2 cellular contexts compared by ENCODE assay signal in the genomic region with DNA sequence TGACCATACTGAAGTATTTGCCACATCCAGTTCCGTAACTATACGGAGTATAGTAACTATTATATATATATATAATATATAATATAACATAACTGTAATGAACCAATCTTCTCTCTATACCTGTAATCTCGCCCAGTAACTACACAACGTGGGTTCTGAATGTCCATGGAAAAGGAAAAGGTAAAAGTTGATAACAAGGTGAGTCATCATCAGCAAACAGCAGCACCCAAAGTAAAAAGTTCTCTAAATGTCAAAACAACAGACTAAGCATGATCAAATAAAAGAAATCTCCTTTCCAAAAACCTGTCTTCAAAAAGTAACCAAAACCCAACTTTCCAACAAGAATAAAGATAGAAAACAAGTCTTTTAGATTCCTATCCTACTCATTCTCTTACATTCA.
TF ChIP-seq lines count a peak whose summit lies in the region.

No MANE protein-coding gene starts in this region.

TF ChIP-seq in HepG2, 621 proteins besides CTCF, POLR2A, EP300 and RAD21:
- no peak for TF ChIP-seq THAP11 (CRISPR knock-in tag; IDR thresholded peaks at IDR 0.05)
- peak; percentile 24; the same call in 1 of the 2 replicates for TF ChIP-seq FOSL2 (CRISPR knock-in tag; IDR thresholded peaks at IDR 0.05)
TF ChIP-seq in HepG2: peak in this region for 1.

TF ChIP-seq in K562, 482 proteins besides CTCF, POLR2A, EP300 and RAD21 (continues in another document):
- TF ChIP-seq, protein P1, sequence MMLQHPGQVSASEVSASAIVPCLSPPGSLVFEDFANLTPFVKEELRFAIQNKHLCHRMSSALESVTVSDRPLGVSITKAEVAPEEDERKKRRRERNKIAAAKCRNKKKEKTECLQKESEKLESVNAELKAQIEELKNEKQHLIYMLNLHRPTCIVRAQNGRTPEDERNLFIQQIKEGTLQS (IDR thresholded peaks at IDR 0.05): peak; percentile 75
- TF ChIP-seq, protein P1 (CRISPR knock-in tag; conservative IDR thresholded peaks at IDR 0.05): no peak
- peak; percentile 40; the same call in 1 of the 2 replicates for TF ChIP-seq ARID1B (IDR thresholded peaks at IDR 0.05)
- TF ChIP-seq ZNF263 (CRISPR knock-in tag; IDR thresholded peaks at IDR 0.05; ENCODE audit: borderline replicate concordance): no peak
- no peak for TF ChIP-seq TFAM (CRISPR knock-in tag; conservative IDR thresholded peaks at IDR 0.05)
- no peak for TF ChIP-seq PYGO2 (tag; IDR thresholded peaks at IDR 0.05)
- no peak for TF ChIP-seq ADNP (tag; IDR thresholded peaks at IDR 0.05)
- TF ChIP-seq ZBTB1 (CRISPR knock-in tag; IDR thresholded peaks at IDR 0.05; ENCODE audit: borderline replicate concordance, low read depth): no peak
- TF ChIP-seq ZSCAN32 (CRISPR knock-in tag; IDR thresholded peaks at IDR 0.05): no peak
- TF ChIP-seq TRIM24 (IDR thresholded peaks at IDR 0.05): no peak
- TF ChIP-seq, protein P2, sequence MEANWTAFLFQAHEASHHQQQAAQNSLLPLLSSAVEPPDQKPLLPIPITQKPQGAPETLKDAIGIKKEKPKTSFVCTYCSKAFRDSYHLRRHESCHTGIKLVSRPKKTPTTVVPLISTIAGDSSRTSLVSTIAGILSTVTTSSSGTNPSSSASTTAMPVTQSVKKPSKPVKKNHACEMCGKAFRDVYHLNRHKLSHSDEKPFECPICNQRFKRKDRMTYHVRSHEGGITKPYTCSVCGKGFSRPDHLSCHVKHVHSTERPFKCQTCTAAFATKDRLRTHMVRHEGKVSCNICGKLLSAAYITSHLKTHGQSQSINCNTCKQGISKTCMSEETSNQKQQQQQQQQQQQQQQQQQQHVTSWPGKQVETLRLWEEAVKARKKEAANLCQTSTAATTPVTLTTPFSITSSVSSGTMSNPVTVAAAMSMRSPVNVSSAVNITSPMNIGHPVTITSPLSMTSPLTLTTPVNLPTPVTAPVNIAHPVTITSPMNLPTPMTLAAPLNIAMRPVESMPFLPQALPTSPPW (CRISPR knock-in tag; IDR thresholded peaks at IDR 0.05): no peak
- TF ChIP-seq JUN (IDR thresholded peaks at IDR 0.05; ENCODE audit: borderline replicate concordance, low read depth, low read length): 0 out of 2 replicates have a peak, but pooled peaks have one; percentile 12
- TF ChIP-seq JUN (CRISPR knock-in tag; IDR thresholded peaks at IDR 0.05; ENCODE audit: borderline replicate concordance): no peak
- TF ChIP-seq MYC (IDR thresholded peaks at IDR 0.05; ENCODE audit: low read depth, low read length): no peak
- no peak for TF ChIP-seq MYC (CRISPR knock-in tag; IDR thresholded peaks at IDR 0.05; ENCODE audit: borderline replicate concordance, low read depth)
- TF ChIP-seq, protein P3, sequence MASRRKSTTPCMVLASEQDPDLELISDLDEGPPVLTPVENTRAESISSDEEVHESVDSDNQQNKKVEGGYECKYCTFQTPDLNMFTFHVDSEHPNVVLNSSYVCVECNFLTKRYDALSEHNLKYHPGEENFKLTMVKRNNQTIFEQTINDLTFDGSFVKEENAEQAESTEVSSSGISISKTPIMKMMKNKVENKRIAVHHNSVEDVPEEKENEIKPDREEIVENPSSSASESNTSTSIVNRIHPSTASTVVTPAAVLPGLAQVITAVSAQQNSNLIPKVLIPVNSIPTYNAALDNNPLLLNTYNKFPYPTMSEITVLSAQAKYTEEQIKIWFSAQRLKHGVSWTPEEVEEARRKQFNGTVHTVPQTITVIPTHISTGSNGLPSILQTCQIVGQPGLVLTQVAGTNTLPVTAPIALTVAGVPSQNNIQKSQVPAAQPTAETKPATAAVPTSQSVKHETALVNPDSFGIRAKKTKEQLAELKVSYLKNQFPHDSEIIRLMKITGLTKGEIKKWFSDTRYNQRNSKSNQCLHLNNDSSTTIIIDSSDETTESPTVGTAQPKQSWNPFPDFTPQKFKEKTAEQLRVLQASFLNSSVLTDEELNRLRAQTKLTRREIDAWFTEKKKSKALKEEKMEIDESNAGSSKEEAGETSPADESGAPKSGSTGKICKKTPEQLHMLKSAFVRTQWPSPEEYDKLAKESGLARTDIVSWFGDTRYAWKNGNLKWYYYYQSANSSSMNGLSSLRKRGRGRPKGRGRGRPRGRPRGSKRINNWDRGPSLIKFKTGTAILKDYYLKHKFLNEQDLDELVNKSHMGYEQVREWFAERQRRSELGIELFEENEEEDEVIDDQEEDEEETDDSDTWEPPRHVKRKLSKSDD (conservative IDR thresholded peaks at IDR 0.05; ENCODE audit: low read length): no peak
- TF ChIP-seq ZNF23 (CRISPR knock-in tag; IDR thresholded peaks at IDR 0.05): no peak
- TF ChIP-seq ETV6 (IDR thresholded peaks at IDR 0.05; ENCODE audit: borderline replicate concordance in 1 of 2, low read depth in 2 of 2, low read length in 1 of 2): no peak
- no peak for TF ChIP-seq ETV6 (CRISPR knock-in tag; IDR thresholded peaks at IDR 0.05; ENCODE audit: borderline replicate concordance)
- no peak for TF ChIP-seq ZNF589 (CRISPR knock-in tag; IDR thresholded peaks at IDR 0.05; ENCODE audit: low read depth)
- TF ChIP-seq, protein P4, sequence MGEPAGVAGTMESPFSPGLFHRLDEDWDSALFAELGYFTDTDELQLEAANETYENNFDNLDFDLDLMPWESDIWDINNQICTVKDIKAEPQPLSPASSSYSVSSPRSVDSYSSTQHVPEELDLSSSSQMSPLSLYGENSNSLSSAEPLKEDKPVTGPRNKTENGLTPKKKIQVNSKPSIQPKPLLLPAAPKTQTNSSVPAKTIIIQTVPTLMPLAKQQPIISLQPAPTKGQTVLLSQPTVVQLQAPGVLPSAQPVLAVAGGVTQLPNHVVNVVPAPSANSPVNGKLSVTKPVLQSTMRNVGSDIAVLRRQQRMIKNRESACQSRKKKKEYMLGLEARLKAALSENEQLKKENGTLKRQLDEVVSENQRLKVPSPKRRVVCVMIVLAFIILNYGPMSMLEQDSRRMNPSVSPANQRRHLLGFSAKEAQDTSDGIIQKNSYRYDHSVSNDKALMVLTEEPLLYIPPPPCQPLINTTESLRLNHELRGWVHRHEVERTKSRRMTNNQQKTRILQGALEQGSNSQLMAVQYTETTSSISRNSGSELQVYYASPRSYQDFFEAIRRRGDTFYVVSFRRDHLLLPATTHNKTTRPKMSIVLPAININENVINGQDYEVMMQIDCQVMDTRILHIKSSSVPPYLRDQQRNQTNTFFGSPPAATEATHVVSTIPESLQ (CRISPR knock-in tag; IDR thresholded peaks at IDR 0.05): no peak
- TF ChIP-seq, protein P5, sequence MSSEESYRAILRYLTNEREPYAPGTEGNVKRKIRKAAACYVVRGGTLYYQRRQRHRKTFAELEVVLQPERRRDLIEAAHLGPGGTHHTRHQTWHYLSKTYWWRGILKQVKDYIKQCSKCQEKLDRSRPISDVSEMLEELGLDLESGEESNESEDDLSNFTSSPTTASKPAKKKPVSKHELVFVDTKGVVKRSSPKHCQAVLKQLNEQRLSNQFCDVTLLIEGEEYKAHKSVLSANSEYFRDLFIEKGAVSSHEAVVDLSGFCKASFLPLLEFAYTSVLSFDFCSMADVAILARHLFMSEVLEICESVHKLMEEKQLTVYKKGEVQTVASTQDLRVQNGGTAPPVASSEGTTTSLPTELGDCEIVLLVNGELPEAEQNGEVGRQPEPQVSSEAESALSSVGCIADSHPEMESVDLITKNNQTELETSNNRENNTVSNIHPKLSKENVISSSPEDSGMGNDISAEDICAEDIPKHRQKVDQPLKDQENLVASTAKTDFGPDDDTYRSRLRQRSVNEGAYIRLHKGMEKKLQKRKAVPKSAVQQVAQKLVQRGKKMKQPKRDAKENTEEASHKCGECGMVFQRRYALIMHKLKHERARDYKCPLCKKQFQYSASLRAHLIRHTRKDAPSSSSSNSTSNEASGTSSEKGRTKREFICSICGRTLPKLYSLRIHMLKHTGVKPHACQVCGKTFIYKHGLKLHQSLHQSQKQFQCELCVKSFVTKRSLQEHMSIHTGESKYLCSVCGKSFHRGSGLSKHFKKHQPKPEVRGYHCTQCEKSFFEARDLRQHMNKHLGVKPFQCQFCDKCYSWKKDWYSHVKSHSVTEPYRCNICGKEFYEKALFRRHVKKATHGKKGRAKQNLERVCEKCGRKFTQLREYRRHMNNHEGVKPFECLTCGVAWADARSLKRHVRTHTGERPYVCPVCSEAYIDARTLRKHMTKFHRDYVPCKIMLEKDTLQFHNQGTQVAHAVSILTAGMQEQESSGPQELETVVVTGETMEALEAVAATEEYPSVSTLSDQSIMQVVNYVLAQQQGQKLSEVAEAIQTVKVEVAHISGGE (CRISPR knock-in tag; IDR thresholded peaks at IDR 0.05): no peak
- TF ChIP-seq, protein P6, sequence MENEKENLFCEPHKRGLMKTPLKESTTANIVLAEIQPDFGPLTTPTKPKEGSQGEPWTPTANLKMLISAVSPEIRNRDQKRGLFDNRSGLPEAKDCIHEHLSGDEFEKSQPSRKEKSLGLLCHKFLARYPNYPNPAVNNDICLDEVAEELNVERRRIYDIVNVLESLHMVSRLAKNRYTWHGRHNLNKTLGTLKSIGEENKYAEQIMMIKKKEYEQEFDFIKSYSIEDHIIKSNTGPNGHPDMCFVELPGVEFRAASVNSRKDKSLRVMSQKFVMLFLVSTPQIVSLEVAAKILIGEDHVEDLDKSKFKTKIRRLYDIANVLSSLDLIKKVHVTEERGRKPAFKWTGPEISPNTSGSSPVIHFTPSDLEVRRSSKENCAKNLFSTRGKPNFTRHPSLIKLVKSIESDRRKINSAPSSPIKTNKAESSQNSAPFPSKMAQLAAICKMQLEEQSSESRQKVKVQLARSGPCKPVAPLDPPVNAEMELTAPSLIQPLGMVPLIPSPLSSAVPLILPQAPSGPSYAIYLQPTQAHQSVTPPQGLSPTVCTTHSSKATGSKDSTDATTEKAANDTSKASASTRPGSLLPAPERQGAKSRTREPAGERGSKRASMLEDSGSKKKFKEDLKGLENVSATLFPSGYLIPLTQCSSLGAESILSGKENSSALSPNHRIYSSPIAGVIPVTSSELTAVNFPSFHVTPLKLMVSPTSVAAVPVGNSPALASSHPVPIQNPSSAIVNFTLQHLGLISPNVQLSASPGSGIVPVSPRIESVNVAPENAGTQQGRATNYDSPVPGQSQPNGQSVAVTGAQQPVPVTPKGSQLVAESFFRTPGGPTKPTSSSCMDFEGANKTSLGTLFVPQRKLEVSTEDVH (IDR thresholded peaks at IDR 0.05; ENCODE audit: low read depth, partially characterized antibody): no peak
- no peak for TF ChIP-seq ZNF699 (CRISPR knock-in tag; IDR thresholded peaks at IDR 0.05; ENCODE audit: insufficient replicate concordance)
- TF ChIP-seq SAFB (IDR thresholded peaks at IDR 0.05; ENCODE audit: borderline replicate concordance, low read depth, low read length): no peak
- TF ChIP-seq JUND (IDR thresholded peaks at IDR 0.05; ENCODE audit: borderline replicate concordance, low read depth, low read length): peak; percentile 87
- peak; percentile 68; the same call in 1 of the 3 replicates for TF ChIP-seq JUND (tag; IDR thresholded peaks at IDR 0.05; ENCODE audit: borderline replicate concordance, low read depth, low read length)
- no peak for TF ChIP-seq ZNF561 (CRISPR knock-in tag; conservative IDR thresholded peaks at IDR 0.05)
- TF ChIP-seq CTBP1 (IDR thresholded peaks at IDR 0.05; ENCODE audit: borderline replicate concordance): no peak
- TF ChIP-seq, protein P7, sequence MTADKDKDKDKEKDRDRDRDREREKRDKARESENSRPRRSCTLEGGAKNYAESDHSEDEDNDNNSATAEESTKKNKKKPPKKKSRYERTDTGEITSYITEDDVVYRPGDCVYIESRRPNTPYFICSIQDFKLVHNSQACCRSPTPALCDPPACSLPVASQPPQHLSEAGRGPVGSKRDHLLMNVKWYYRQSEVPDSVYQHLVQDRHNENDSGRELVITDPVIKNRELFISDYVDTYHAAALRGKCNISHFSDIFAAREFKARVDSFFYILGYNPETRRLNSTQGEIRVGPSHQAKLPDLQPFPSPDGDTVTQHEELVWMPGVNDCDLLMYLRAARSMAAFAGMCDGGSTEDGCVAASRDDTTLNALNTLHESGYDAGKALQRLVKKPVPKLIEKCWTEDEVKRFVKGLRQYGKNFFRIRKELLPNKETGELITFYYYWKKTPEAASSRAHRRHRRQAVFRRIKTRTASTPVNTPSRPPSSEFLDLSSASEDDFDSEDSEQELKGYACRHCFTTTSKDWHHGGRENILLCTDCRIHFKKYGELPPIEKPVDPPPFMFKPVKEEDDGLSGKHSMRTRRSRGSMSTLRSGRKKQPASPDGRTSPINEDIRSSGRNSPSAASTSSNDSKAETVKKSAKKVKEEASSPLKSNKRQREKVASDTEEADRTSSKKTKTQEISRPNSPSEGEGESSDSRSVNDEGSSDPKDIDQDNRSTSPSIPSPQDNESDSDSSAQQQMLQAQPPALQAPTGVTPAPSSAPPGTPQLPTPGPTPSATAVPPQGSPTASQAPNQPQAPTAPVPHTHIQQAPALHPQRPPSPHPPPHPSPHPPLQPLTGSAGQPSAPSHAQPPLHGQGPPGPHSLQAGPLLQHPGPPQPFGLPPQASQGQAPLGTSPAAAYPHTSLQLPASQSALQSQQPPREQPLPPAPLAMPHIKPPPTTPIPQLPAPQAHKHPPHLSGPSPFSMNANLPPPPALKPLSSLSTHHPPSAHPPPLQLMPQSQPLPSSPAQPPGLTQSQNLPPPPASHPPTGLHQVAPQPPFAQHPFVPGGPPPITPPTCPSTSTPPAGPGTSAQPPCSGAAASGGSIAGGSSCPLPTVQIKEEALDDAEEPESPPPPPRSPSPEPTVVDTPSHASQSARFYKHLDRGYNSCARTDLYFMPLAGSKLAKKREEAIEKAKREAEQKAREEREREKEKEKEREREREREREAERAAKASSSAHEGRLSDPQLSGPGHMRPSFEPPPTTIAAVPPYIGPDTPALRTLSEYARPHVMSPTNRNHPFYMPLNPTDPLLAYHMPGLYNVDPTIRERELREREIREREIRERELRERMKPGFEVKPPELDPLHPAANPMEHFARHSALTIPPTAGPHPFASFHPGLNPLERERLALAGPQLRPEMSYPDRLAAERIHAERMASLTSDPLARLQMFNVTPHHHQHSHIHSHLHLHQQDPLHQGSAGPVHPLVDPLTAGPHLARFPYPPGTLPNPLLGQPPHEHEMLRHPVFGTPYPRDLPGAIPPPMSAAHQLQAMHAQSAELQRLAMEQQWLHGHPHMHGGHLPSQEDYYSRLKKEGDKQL (CRISPR knock-in tag; IDR thresholded peaks at IDR 0.05; ENCODE audit: borderline replicate concordance): no peak
- 0 out of 2 replicates have a peak, but pooled peaks have one; percentile 28 for TF ChIP-seq DPF2 (IDR thresholded peaks at IDR 0.05)
- TF ChIP-seq STAT5B (CRISPR knock-in tag; IDR thresholded peaks at IDR 0.05): no peak
- TF ChIP-seq CHD1 (IDR thresholded peaks at IDR 0.05; ENCODE audit: low read length): no peak
- no peak for TF ChIP-seq LARP7 (IDR thresholded peaks at IDR 0.05)
